1 cellular context compared by ENCODE assay signal in the genomic region with DNA sequence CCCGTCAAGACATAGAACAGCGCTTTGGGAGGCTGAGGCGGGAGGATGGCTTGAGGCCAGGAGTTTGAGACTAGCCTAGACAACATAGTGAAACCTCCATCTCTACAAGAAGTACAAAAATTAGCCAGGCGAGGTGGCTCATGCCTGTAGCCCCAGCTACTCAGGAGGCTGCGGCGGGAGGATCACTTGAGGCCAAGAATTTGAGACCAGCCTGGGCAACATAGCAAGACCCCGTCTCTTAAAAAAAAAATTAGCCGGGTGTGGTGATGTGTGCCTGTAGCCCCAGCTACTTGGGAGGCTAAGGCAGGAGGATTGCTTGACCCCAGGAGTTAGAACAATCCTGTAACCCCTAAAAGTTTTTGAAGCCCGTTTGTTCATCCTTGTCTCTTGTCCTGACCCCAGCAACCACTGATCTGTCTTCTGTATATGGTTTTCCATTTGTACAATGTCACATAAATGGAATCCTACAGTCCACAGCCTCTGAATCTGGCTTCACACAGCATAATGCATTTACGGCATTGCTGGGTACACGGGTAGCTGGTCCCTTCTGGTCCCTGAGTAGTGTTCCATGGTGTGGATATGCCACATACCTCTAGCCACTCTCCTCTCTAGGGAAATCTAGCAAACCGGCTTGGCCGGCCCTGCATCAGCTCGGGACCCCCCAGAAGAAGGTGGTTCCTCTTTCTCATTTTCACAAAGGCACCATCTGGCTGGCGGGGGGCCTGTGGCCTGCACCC.
A peak's percentile ranks its signal among the peaks of the same experiment; 100 is the strongest.
TF ChIP-seq lines count a peak whose summit lies in the region.

No MANE protein-coding gene starts in this region.

TF ChIP-seq in GM12878, 131 proteins besides CTCF, POLR2A, EP300 and RAD21:
- TF ChIP-seq NR2C2 (IDR thresholded peaks at IDR 0.05; ENCODE audit: borderline replicate concordance, control insufficient read depth, insufficient read length, low read depth) (no peak), DPF2 (IDR thresholded peaks at IDR 0.05) (0 out of 2 replicates have a peak, but pooled peaks have one; percentile 27), SUZ12 (IDR thresholded peaks at IDR 0.05; ENCODE audit: unreplicated experiment) (no peak), IKZF1 (conservative IDR thresholded peaks at IDR 0.05) (peak; percentile 49; the same call in 1 of the 2 replicates), SP1 (IDR thresholded peaks at IDR 0.05; ENCODE audit: low read depth, low read length) (no peak), MEF2B (IDR thresholded peaks at IDR 0.05; ENCODE audit: partially characterized antibody, poor library complexity, severe bottlenecking) (peak; percentile 31)
